8 cellular contexts compared by ENCODE assay signal in the genomic region with DNA sequence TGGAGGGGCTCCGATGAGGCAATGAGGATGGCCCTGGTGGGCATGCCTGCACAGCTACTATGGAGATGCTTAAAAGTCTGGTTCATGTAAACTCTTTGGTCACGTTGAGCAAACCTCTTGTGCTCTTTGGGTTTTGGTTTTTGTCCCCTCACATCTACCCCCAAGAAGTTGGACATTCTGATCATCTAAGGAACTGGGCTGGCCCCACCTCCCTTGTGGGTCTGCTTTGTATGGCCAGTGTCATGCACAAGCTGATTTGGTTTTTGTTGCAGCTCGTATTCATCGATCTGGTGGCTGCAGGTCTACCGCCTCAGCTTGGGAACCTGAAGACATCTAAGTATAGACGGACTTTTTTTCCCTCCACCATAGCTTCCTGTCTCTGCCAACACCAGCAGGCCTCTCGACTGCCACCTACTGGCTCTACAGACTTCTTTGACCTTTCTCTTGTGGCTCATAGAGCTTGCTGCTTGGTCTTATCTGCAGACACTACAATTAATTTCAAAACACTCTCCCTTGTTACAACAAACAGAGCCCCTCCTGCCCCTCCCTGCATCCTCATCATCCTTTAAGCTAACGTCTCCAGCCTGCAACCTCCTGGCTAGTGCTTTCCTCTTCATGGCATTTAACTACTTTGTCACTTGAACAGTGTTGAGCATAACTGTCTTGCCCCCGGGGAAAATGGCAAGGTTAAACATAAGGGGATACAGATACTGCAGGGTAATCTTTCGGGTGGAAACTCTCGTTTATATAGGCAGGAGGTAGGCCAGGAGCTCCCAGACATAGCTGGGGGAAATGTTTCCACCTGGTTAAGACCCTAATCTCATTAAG. TPM values are rescaled to one million over a fixed set of nuclear protein-coding genes. Genes with fewer than 3 reads are reported as not detected.
A peak's percentile ranks its signal among the peaks of the same experiment; 100 is the strongest.
DNase-seq lines count a peak whose midpoint lies in the region; ATAC-seq, FAIRE-seq and TF ChIP-seq lines count a peak whose summit lies in the region.

No MANE protein-coding gene starts in this region.

- TF ChIP-seq POLR2A in NB4 (IDR thresholded peaks at IDR 0.05; ENCODE audit: extremely low read depth, insufficient read length): no peak

- ATAC-seq in HG02588 (IDR thresholded peaks at IDR 0.05; ENCODE audit: unreplicated experiment): peak; percentile 70

- H3K4me1 Mint-ChIP-seq in activated naive CD4-positive, alpha-beta T cell treated with anti-CD3 and anti-CD28 coated beads, Interleukin-2, amount 10 ng/mL, durations not matched to agents 7 days and 5 days: peaks cover 8% of the 10 kb centered on the region
- no peaks in the 10 kb centered on the region for H3K4me1 Mint-ChIP-seq in glutamatergic neuron (ENCODE audit: low read depth, unreplicated experiment)

- no peaks in the 10 kb centered on the region for H4K20me1 ChIP-seq in SK-N-SH (ENCODE audit: insufficient read depth)

- peak overlapping the region in 1 of 2 experiments; percentile 58; a peak in 2 of 4 replicates for H3K27ac ChIP-seq in SK-N-SH (ENCODE audit: low read depth in 2 of 2, low read length in 1 of 2)

- no peaks in the 10 kb centered on the region for H3K79me2 ChIP-seq in SK-N-SH (ENCODE audit: insufficient read depth)

- no peaks in the 10 kb centered on the region for H3K9me2 ChIP-seq in SK-N-SH

- no peak for TF ChIP-seq EP300 in SK-N-SH (IDR thresholded peaks at IDR 0.05; ENCODE audit: borderline replicate concordance in 1 of 2, low read depth in 1 of 2, low read length in 1 of 2)

- intact Hi-C loops in posterior cingulate gyrus (cut with DNase I): loop anchor here (1.0 kb wide), 2 partner anchors 129 to 186 kb away; a partner anchor contains a TSS

- H2AFZ ChIP-seq in SK-N-SH (ENCODE audit: low read depth): no peak overlapping the region

- no peaks in the 10 kb centered on the region for H3K27me3 ChIP-seq in SK-N-SH (ENCODE audit: insufficient read depth)

- no peak overlapping the region for H3K27ac Mint-ChIP-seq in activated naive CD4-positive, alpha-beta T cell treated with anti-CD3 and anti-CD28 coated beads, Interleukin-2, amount 10 ng/mL, durations not matched to agents 7 days and 5 days
- no peak overlapping the region for H3K27ac Mint-ChIP-seq in glutamatergic neuron (ENCODE audit: unreplicated experiment)

- H3K4me3 ChIP-seq in NB4 (ENCODE audit: low read depth, low read length) (no peak overlapping the region), SK-N-SH (ENCODE audit: low read depth in 2 of 2, low read length in 1 of 2) (no peak overlapping the region)

- POLR2A ChIA-PET in SK-N-SH (lab: Yijun Ruan, JAX): interaction anchor here (0.8 to 1.9 kb wide), 9 partner anchors 17 to 131 kb away, joined by 3 to 10 read pairs (median 5); a partner anchor contains a TSS

- CTCF ChIA-PET in SK-N-SH (lab: Yijun Ruan, JAX): interaction anchor here (0.6 to 28.6 kb wide), 40 partner anchors 9 to 742 kb away, joined by 3 to 677 read pairs (median 8); a partner anchor contains a TSS
- CTCF ChIA-PET in activated naive CD4-positive, alpha-beta T cell treated with anti-CD3 and anti-CD28 coated beads, Interleukin-2, amount 10 ng/mL, durations not matched to agents 7 days and 5 days (lab: Charles Lee): interaction anchor here (0.6 to 5.2 kb wide), 45 partner anchors 10 to 744 kb away, joined by 3 to 92 read pairs (median 5); a partner anchor contains a TSS

- no peak overlapping the region for H3K4me2 ChIP-seq in SK-N-SH

- peaks cover 19% of the 10 kb centered on the region for H3K36me3 Mint-ChIP-seq in activated naive CD4-positive, alpha-beta T cell treated with anti-CD3 and anti-CD28 coated beads, Interleukin-2, amount 10 ng/mL, durations not matched to agents 7 days and 5 days
- H3K36me3 Mint-ChIP-seq in glutamatergic neuron (ENCODE audit: unreplicated experiment): no peaks in the 10 kb centered on the region

- H3K36me3 ChIP-seq in SK-N-SH (replicated peaks in 1 of 2; ENCODE audit: control insufficient read depth in 1 of 2, insufficient read depth in 2 of 2, low read length in 1 of 2): peaks cover 4 to 42% of the 10 kb centered on the region in 2 experiments

- 14% methylated on average over 11 of the region's 11 CpGs for WGBS in SK-N-SH (ENCODE audit: low lambda C conversion rate)

- TF ChIP-seq CTCF in GM12872 (IDR thresholded peaks at IDR 0.05; ENCODE audit: insufficient read depth, low read depth, low read length): peak; percentile 95
- peak; percentile 91 for TF ChIP-seq CTCF in NB4 (IDR thresholded peaks at IDR 0.05; ENCODE audit: low read depth, low read length)
- peak; percentile 88 for TF ChIP-seq CTCF in SK-N-SH (IDR thresholded peaks at IDR 0.05)
- TF ChIP-seq CTCF in glutamatergic neuron (IDR thresholded peaks at IDR 0.05; ENCODE audit: partially characterized antibody, unreplicated experiment): peak; percentile 69

- H3K9me3 ChIP-seq in SK-N-SH: no peaks in the 10 kb centered on the region

- no peak overlapping the region for H3K4me3 Mint-ChIP-seq in activated naive CD4-positive, alpha-beta T cell treated with anti-CD3 and anti-CD28 coated beads, Interleukin-2, amount 10 ng/mL, durations not matched to agents 7 days and 5 days
- no peak overlapping the region for H3K4me3 Mint-ChIP-seq in glutamatergic neuron (ENCODE audit: unreplicated experiment)

- DNase-seq in NB4 (ENCODE audit: low read depth) (peak; percentile 86), SK-N-SH (peak; percentile 71), glutamatergic neuron (peak; percentile 70), posterior cingulate gyrus (peak in 8 of 10 donors; percentile 53 to 94 (median 74)), urothelium cell line (ENCODE audit: low spot score) (peak; percentile 74)
- DNase-seq in activated naive CD4-positive, alpha-beta T cell treated with anti-CD3 and anti-CD28 coated beads, Interleukin-2, amount 10 ng/mL, durations not matched to agents 7 days and 5 days: peak; percentile 83

- H3K4me1 ChIP-seq in SK-N-SH (ENCODE audit: control insufficient read depth in 1 of 2, insufficient read depth in 2 of 2, low read depth in 1 of 2, low read length in 1 of 2): peaks cover 0 to 34% of the 10 kb centered on the region in 2 experiments; a peak in 2 of 4 replicates

- H3F3A ChIP-seq in SK-N-SH (replicated peaks; ENCODE audit: insufficient read depth): no peaks in the 10 kb centered on the region

- no peaks in the 10 kb centered on the region for H3K27me3 Mint-ChIP-seq in activated naive CD4-positive, alpha-beta T cell treated with anti-CD3 and anti-CD28 coated beads, Interleukin-2, amount 10 ng/mL, durations not matched to agents 7 days and 5 days
- no peaks in the 10 kb centered on the region for H3K27me3 Mint-ChIP-seq in glutamatergic neuron (ENCODE audit: unreplicated experiment)

- peak; percentile 81 for TF ChIP-seq RAD21 in SK-N-SH (IDR thresholded peaks at IDR 0.05; ENCODE audit: low read length)

- H3K9ac ChIP-seq in SK-N-SH: no peak overlapping the region

- no peak for FAIRE-seq in urothelium cell line (lab: Jason Lieb, UNC)

- H3K9me3 Mint-ChIP-seq in activated naive CD4-positive, alpha-beta T cell treated with anti-CD3 and anti-CD28 coated beads, Interleukin-2, amount 10 ng/mL, durations not matched to agents 7 days and 5 days: no peaks in the 10 kb centered on the region
- peaks cover 2% of the 10 kb centered on the region for H3K9me3 Mint-ChIP-seq in glutamatergic neuron (ENCODE audit: unreplicated experiment)

TF ChIP-seq in SK-N-SH, 30 proteins besides CTCF, POLR2A, EP300 and RAD21:
- TF ChIP-seq CHD2 (IDR thresholded peaks at IDR 0.05; ENCODE audit: low read length, partially characterized antibody): peak; percentile 34
- 0 out of 2 replicates have a peak, but pooled peaks have one; percentile 17 for TF ChIP-seq POLR2AphosphoS5 (IDR thresholded peaks at IDR 0.05; ENCODE audit: low read depth, low read length)
- TF ChIP-seq, protein P1, sequence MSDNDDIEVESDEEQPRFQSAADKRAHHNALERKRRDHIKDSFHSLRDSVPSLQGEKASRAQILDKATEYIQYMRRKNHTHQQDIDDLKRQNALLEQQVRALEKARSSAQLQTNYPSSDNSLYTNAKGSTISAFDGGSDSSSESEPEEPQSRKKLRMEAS (IDR thresholded peaks at IDR 0.05; ENCODE audit: low read depth): no peak
- TF ChIP-seq, protein P2, sequence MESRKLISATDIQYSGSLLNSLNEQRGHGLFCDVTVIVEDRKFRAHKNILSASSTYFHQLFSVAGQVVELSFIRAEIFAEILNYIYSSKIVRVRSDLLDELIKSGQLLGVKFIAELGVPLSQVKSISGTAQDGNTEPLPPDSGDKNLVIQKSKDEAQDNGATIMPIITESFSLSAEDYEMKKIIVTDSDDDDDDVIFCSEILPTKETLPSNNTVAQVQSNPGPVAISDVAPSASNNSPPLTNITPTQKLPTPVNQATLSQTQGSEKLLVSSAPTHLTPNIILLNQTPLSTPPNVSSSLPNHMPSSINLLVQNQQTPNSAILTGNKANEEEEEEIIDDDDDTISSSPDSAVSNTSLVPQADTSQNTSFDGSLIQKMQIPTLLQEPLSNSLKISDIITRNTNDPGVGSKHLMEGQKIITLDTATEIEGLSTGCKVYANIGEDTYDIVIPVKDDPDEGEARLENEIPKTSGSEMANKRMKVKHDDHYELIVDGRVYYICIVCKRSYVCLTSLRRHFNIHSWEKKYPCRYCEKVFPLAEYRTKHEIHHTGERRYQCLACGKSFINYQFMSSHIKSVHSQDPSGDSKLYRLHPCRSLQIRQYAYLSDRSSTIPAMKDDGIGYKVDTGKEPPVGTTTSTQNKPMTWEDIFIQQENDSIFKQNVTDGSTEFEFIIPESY (IDR thresholded peaks at IDR 0.05; ENCODE audit: borderline replicate concordance, low read depth): no peak
- TF ChIP-seq SMC3 (IDR thresholded peaks at IDR 0.05; ENCODE audit: low read depth, low read length): peak; percentile 88

RNA-seq across cellular contexts. Expression of a gene that starts 34.5 kb away (rescaled TPM):
- polyA plus RNA-seq in SK-N-SH (2012; rRNA removed): 11.5 and 18.6 TPM in 2 replicates
- polyA plus RNA-seq in SK-N-SH (2012; cell fraction: cytosol; rRNA removed): 8.4 and 9.6 TPM in 2 replicates
- polyA plus RNA-seq in SK-N-SH (2012; cell fraction: nucleus; rRNA removed): 32.6 and 58.4 TPM in 2 replicates
- total RNA-seq in glutamatergic neuron (ENCODE audit: unreplicated experiment): 60.9 TPM

RNA-seq across cellular contexts. Expression of a gene that starts 34.9 kb away (rescaled TPM):
- polyA plus RNA-seq in SK-N-SH (2012; rRNA removed): 11.3 and 15.6 TPM in 2 replicates
- 14.7 and 15.2 TPM in 2 replicates for polyA plus RNA-seq in SK-N-SH (2012; cell fraction: cytosol; rRNA removed)
- 12.8 and 29.9 TPM in 2 replicates for polyA plus RNA-seq in SK-N-SH (2012; cell fraction: nucleus; rRNA removed)
- total RNA-seq in glutamatergic neuron (ENCODE audit: unreplicated experiment): 52.1 TPM
